Comparison of ENCODE assay signal across 7 cellular contexts in the genomic region with DNA sequence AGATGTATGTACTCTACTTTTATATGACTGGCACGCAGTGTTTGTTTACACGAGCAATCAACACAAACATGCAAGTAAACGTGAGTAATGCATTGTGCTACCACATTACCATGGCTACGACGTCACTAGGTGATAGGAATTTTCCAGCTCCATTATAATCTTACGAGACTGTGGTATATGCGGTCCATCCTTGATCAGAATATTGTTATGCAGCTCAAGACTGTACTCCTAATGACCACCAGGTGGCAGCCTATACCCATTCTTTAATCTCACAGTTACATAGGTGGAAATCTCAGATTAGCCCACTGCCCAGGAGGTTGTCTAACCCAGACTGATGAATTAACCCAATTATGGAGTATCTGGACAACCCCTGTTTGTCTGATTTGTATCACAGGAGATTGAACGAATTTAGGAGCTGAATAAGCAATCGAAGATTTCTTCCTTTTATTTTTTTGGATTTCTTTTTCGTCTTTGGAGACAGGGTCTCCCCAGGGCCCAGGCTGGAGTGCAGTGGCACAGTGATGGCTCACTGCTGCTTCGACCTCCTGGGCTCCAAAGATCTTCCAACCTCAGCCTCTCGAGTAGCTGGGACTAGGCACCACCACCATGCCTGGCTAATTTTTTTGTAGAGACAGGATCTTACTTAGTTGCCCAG. TPM values are rescaled to one million over a fixed set of nuclear protein-coding genes. Genes with fewer than 3 reads are reported as not detected.
DNase-seq lines count a peak whose midpoint lies in the region; ATAC-seq and TF ChIP-seq lines count a peak whose summit lies in the region.

No MANE protein-coding gene starts in this region.

- in situ Hi-C loops in astrocyte of the spinal cord (cut with HindIII; ENCODE audit: low sequenced_read_pairs), result no loop called here

- H3K9me3 ChIP-seq in hepatocyte (ENCODE audit: low read depth) (no peaks in the 10 kb centered on the region), smooth muscle cell (replicated peaks; ENCODE audit: low read depth) (no peaks in the 10 kb centered on the region)

- CTCF ChIA-PET in T-cell (lab: Charles Lee), result interaction anchor here (0.6 to 8.1 kb wide), 43 partner anchors 8 to 306 kb away, joined by 3 to 351 read pairs (median 5); a partner anchor contains a TSS

- H3K27me3 ChIP-seq in hepatocyte, result peaks cover 16% of the 10 kb centered on the region
- peaks cover 4% of the 10 kb centered on the region for H3K27me3 ChIP-seq in smooth muscle cell (ENCODE audit: low read depth)

- no peaks in the 10 kb centered on the region for H3K9me2 ChIP-seq in hepatocyte (replicated peaks; ENCODE audit: insufficient read depth)

- H3K27ac ChIP-seq in hepatocyte (no peak overlapping the region), smooth muscle cell (ENCODE audit: low read depth) (no peak overlapping the region)

- H4K20me1 ChIP-seq in hepatocyte (ENCODE audit: insufficient read depth, poor library complexity, severe bottlenecking), result no peaks in the 10 kb centered on the region
- no peaks in the 10 kb centered on the region for H4K20me1 ChIP-seq in smooth muscle cell (ENCODE audit: low read depth)

- H3K27ac Mint-ChIP-seq in T-cell, result peak overlapping the region in 1 of 2 donors; percentile 25

- H3K4me3 ChIP-seq in astrocyte of the spinal cord (ENCODE audit: low read depth, low read length) (no peak overlapping the region), hepatocyte (no peak overlapping the region), smooth muscle cell (no peak overlapping the region)

- peaks cover 44 to 47% (median 46%) of the 10 kb centered on the region in 3 donors for H3K4me1 Mint-ChIP-seq in T-cell

- H3K4me1 ChIP-seq in hepatocyte (ENCODE audit: insufficient read depth), result no peaks in the 10 kb centered on the region
- peaks cover 2% of the 10 kb centered on the region for H3K4me1 ChIP-seq in smooth muscle cell (ENCODE audit: low read depth)

- H3K4me2 ChIP-seq in hepatocyte (no peak overlapping the region), smooth muscle cell (no peak overlapping the region)

- peak; percentile 86 for DNase-seq in NCI-H1694 treated with DMSO at 0.1 percent for 48 hours (lab: John Stamatoyannopoulos, UW)
- DNase-seq in T-cell, result peak in 30 of 34 experiments; percentile 30 to 66 (median 46)
- peak; percentile 58 for DNase-seq in astrocyte of the spinal cord (ENCODE audit: low read depth, low spot score)
- peak; percentile 81 for DNase-seq in hepatocyte (ENCODE audit: low spot score)
- no peak for DNase-seq in smooth muscle cell (lab: John Stamatoyannopoulos, UW; ENCODE audit: unreplicated experiment)

- no peak overlapping the region for H2AFZ ChIP-seq in hepatocyte
- H2AFZ ChIP-seq in smooth muscle cell (ENCODE audit: low read depth), result no peak overlapping the region

- peak; percentile 39 for ATAC-seq in HG02798 (IDR thresholded peaks at IDR 0.05; ENCODE audit: poor library complexity, unreplicated experiment)
- peak; percentile 66 to 81 (median 74) for ATAC-seq in T-cell (replicated peaks in 1 of 4)

- WGBS in hepatocyte (ENCODE audit: low lambda C conversion rate, missing lambda C conversion rate), result 29% methylated on average over 12 of the region's 12 CpGs
- 32% methylated on average over 12 of the region's 12 CpGs for whole genome bisulfite sequencing in smooth muscle cell (ENCODE audit: low lambda C conversion rate)

- H3K27me3 Mint-ChIP-seq in T-cell, result no peaks in the 10 kb centered on the region

- no peaks in the 10 kb centered on the region for H3F3A ChIP-seq in smooth muscle cell (ENCODE audit: low read depth)

- H3K36me3 ChIP-seq in hepatocyte (replicated peaks; ENCODE audit: insufficient read depth, low read depth) (no peaks in the 10 kb centered on the region), smooth muscle cell (ENCODE audit: low read depth) (no peaks in the 10 kb centered on the region)

- no peaks in the 10 kb centered on the region for H3K36me3 Mint-ChIP-seq in T-cell

- H3K4me3 Mint-ChIP-seq in T-cell, result no peak overlapping the region

- H3K79me2 ChIP-seq in hepatocyte, result no peaks in the 10 kb centered on the region
- no peaks in the 10 kb centered on the region for H3K79me2 ChIP-seq in smooth muscle cell (ENCODE audit: low read depth)

- TF ChIP-seq CTCF in GM12873 (IDR thresholded peaks at IDR 0.05; ENCODE audit: insufficient read depth, low read depth, low read length, missing control alignments) (peak; percentile 73), astrocyte of the spinal cord (IDR thresholded peaks at IDR 0.05; ENCODE audit: low read depth, low read length) (peak; percentile 77), hepatocyte (IDR thresholded peaks at IDR 0.05; ENCODE audit: poor library complexity) (peak; percentile 85), smooth muscle cell (IDR thresholded peaks at IDR 0.05; ENCODE audit: borderline replicate concordance, insufficient read depth, poor library complexity, severe bottlenecking) (peak; percentile 83)

- no peaks in the 10 kb centered on the region for H3K9me3 Mint-ChIP-seq in T-cell

- POLR2A ChIA-PET in T-cell (lab: Charles Lee), result interaction anchor here (0.6 to 1.3 kb wide), 3 partner anchors 8 to 81 kb away, joined by 3 to 4 read pairs (median 3); a partner anchor contains a TSS

- H3K9ac ChIP-seq in smooth muscle cell (ENCODE audit: low read depth), result no peak overlapping the region

RNA-seq across cellular contexts. Expression of a gene that starts 8.7 kb away (rescaled TPM):
- total RNA-seq in T-cell (100 to 1,000 TPM; 141 to 215 (median 170) TPM), hepatocyte (not detected in 2 replicates), smooth muscle cell (not detected in 2 replicates)
- polyA plus RNA-seq in hepatocyte (not detected in 2 replicates), smooth muscle cell (not detected in 2 replicates)

RNA-seq across cellular contexts. Expression of a gene that starts 26.5 kb away (rescaled TPM):
- total RNA-seq in T-cell, result under 1 TPM in 1 of 5 donors, not detected in 4; 0.06 TPM
- not detected in 2 replicates for total RNA-seq in hepatocyte
- not detected in 2 replicates for polyA plus RNA-seq in hepatocyte
- not detected in 2 replicates for total RNA-seq in smooth muscle cell
- polyA plus RNA-seq in smooth muscle cell, result not detected in 2 replicates

Comparison
In these comparisons a context has a peak if more than half of its experiments do, and no peak if none do; other contexts are left out.
1. RNA of a gene that starts 8.7 kb away (total RNA-seq): 141 to 215 TPM in T-cell; not detected in hepatocyte and not detected in smooth muscle cell; every median in the first group is over 100 times any median in the second.
2. Peak in every context shown above with its lines, with median percentiles within 50 percentile points of each other: CTCF ChIP-seq.